ENCODE assay signal across 23 cellular contexts in genomic region chr14:39847191-39847590, GRCh38.
"Had no signal": no experiment of that assay in that cellular context is flagged by ENCODE, and none has a peak within 500 bp of the region (broad histone marks: within the 10 kb centered on the region; RNA-seq: fewer than 3 reads in every experiment).

No MANE protein-coding gene starts in this region.

- H3K36me3 ChIP-seq: brain microvascular endothelial cell, heart left ventricle, ovary, prostate gland, spleen, tibial nerve, WERI-Rb-1 had no signal

- H3K27ac ChIP-seq: brain microvascular endothelial cell, foreskin keratinocyte, heart left ventricle, ovary, prostate gland, spleen, tibial nerve, WERI-Rb-1 had no signal

- H3K4me3 ChIP-seq: heart left ventricle, ovary, prostate gland, spleen, tibial nerve had no signal

- H3K4me1 ChIP-seq: foreskin keratinocyte, heart left ventricle, prostate gland, spleen, tibial nerve had no signal

- DNase-seq: activated CD4-positive, alpha-beta memory T cell treated with anti-CD3 and anti-CD28 coated beads, Interleukin-2, amount 10 ng/mL, durations not matched to agents 7 days and 5 days; activated CD4-positive, alpha-beta T cell treated with anti-CD3 and anti-CD28 coated beads, Interleukin-2, amount 10 ng/mL, durations not matched to agents 24 days and 14 days; activated T-cell treated with anti-CD3 and anti-CD28 coated beads, Interleukin-2, amount 50 U/mL, for 48 hours; brain microvascular endothelial cell; cortex of kidney; effector memory CD8-positive, alpha-beta T cell; foreskin keratinocyte; immature natural killer cell; left ventricle myocardium superior; mammary epithelial cell; naive B cell; ovary; right cardiac atrium; spleen; stimulated activated naive CD4-positive, alpha-beta T cell; SW 1271; T-helper 9 cell; WERI-Rb-1 had no signal

- H3K9me3 ChIP-seq: heart left ventricle, ovary, prostate gland, spleen, tibial nerve had no signal

- ATAC-seq: activated CD4-positive, CD25-positive, alpha-beta regulatory T cell treated with anti-CD3 and anti-CD28 coated beads, Interleukin-2, amount 50 U/mL, for 24 hours; activated naive CD4-positive, alpha-beta T cell treated with anti-CD3 and anti-CD28 coated beads, Interleukin-2, amount 50 U/mL, for 72 hours; effector memory CD8-positive, alpha-beta T cell; foreskin keratinocyte; right cardiac atrium had no signal

- H3K27me3 ChIP-seq: brain microvascular endothelial cell, foreskin keratinocyte, heart left ventricle, ovary, spleen, tibial nerve had no signal
